ENCODE assay signal across 1 cellular context in the genomic region with DNA sequence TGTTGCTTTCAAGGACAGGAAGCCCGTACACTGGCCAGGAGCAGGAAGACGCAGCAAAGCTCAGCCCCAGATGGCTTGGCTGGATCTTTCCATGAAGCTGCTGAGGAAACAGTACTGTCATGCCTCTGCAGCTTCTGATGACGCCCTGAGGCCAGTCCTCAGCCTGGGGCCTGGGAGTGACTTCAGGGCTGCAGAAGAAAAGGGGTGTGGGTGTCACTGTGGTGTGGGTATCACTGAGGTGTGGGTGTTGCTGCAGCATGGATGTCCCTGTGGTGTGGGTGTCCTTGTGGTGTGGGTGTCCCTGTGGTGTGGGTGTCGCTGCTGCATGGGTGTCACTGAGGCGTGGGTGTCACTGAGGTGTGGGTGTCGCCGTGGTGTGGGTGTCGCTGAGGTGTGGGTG.
TF ChIP-seq lines count a peak whose summit lies in the region.

No MANE protein-coding gene starts in this region.

TF ChIP-seq in H1, 55 proteins besides CTCF, POLR2A, EP300 and RAD21:
- no peak for TF ChIP-seq NANOG (IDR thresholded peaks at IDR 0.05; ENCODE audit: insufficient read depth, low read depth, low read length, poor library complexity, severe bottlenecking)
- no peak for TF ChIP-seq TAF1 (IDR thresholded peaks at IDR 0.05; ENCODE audit: low read depth, low read length)
- no peak for TF ChIP-seq BCL11A (IDR thresholded peaks at IDR 0.05; ENCODE audit: low read depth in 2 of 2, low read length in 2 of 2)
- TF ChIP-seq CHD2 (IDR thresholded peaks at IDR 0.05; ENCODE audit: low read length) = no peak
- TF ChIP-seq TEAD4 (IDR thresholded peaks at IDR 0.05; ENCODE audit: low read depth, low read length) = no peak
- TF ChIP-seq KDM4A (IDR thresholded peaks at IDR 0.05; ENCODE audit: low read depth, low read length, severe bottlenecking) = no peak
- TF ChIP-seq HDAC2 (IDR thresholded peaks at IDR 0.05; ENCODE audit: borderline replicate concordance in 1 of 2, low read depth in 2 of 2, low read length in 2 of 2) = no peak
- TF ChIP-seq ZNF274 (IDR thresholded peaks at IDR 0.05; ENCODE audit: borderline replicate concordance, extremely low read depth, low read length) = no peak
- TF ChIP-seq E2F6 (IDR thresholded peaks at IDR 0.05) = no peak
- TF ChIP-seq GABPA (IDR thresholded peaks at IDR 0.05; ENCODE audit: borderline replicate concordance, insufficient read depth, low read length) = no peak
- TF ChIP-seq, protein P1, sequence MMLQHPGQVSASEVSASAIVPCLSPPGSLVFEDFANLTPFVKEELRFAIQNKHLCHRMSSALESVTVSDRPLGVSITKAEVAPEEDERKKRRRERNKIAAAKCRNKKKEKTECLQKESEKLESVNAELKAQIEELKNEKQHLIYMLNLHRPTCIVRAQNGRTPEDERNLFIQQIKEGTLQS (IDR thresholded peaks at IDR 0.05; ENCODE audit: insufficient read depth, low read depth, low read length) = no peak
- no peak for TF ChIP-seq MAFK (IDR thresholded peaks at IDR 0.05; ENCODE audit: low read depth, low read length)
- no peak for TF ChIP-seq BACH1 (IDR thresholded peaks at IDR 0.05; ENCODE audit: low read length)
- no peak for TF ChIP-seq SRF (IDR thresholded peaks at IDR 0.05; ENCODE audit: low read depth, low read length)
- no peak for TF ChIP-seq CBX5 (IDR thresholded peaks at IDR 0.05; ENCODE audit: low read depth, low read length)
